ENCODE assay signal across 22 cellular contexts in the genomic region with DNA sequence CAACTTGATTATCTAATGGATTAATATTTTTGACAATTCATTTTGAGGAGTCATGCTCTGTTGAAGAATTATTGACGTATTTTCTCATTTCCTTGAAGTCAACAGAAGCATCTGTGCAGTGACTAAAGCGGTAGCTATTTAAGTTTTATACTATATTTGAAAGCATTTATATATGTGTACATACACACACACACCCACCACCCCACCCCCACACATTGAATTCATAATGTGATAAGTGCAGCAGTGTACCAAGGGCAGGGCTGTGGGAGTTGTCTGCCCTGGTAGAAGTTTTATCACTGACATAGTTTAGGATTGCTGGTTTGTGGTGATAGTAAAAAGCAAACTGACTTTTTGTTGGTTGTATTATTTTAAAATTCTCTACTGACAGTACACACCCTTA.
"Had no signal": no experiment of that assay in that cellular context is flagged by ENCODE, and none has a peak within 500 bp of the region (broad histone marks: within the 10 kb centered on the region; RNA-seq: fewer than 3 reads in every experiment).

No MANE protein-coding gene starts in this region.

- ATAC-seq: activated T-helper 17 cell treated with anti-CD3 and anti-CD28 coated beads, Interleukin-2, amount 50 U/mL, for 72 hours; body of pancreas; left lung had no signal

- H3K4me3 ChIP-seq: body of pancreas, left lung, prostate gland, right atrium auricular region had no signal

- H3K36me3 ChIP-seq: prostate gland, right atrium auricular region had no signal

- H3K9me3 ChIP-seq: body of pancreas, left lung, prostate gland, right atrium auricular region had no signal

- DNase-seq: activated B cell treated with CpG ODN at 0.5 μM for 24 hours; activated CD4-positive, alpha-beta memory T cell treated with anti-CD3 and anti-CD28 coated beads, Interleukin-2, amount 10 ng/mL, durations not matched to agents 7 days and 5 days; activated CD4-positive, alpha-beta T cell treated with anti-CD3 and anti-CD28 coated beads for 4 hours; activated naive CD4-positive, alpha-beta T cell; activated naive CD8-positive, alpha-beta T cell treated with anti-CD3 and anti-CD28 coated beads for 36 hours; activated T-cell treated with anti-CD3 and anti-CD28 coated beads, Interleukin-2, amount 50 U/mL, for 1 hour; body of pancreas; endodermal cell; head of caudate nucleus; kidney; left lung; midbrain; occipital lobe; T-helper 2 cell had no signal

- H3K4me1 Mint-ChIP-seq: activated CD4-positive, alpha-beta memory T cell treated with anti-CD3 and anti-CD28 coated beads, Interleukin-2, amount 10 ng/mL, durations not matched to agents 7 days and 5 days; activated naive CD8-positive, alpha-beta T cell treated with anti-CD3 and anti-CD28 coated beads for 36 hours; activated T-helper 17 cell treated with anti-CD3 and anti-CD28 coated beads, Interleukin-2, amount 50 U/mL, for 72 hours; endodermal cell had no signal

- H3K27ac ChIP-seq: body of pancreas, epithelial cell of prostate, left lung, prostate gland, right atrium auricular region had no signal

- H3K27ac Mint-ChIP-seq: activated B cell treated with CpG ODN at 0.5 μM for 24 hours; activated CD4-positive, alpha-beta memory T cell treated with anti-CD3 and anti-CD28 coated beads, Interleukin-2, amount 10 ng/mL, durations not matched to agents 7 days and 5 days; activated naive CD8-positive, alpha-beta T cell treated with anti-CD3 and anti-CD28 coated beads for 36 hours; activated T-helper 17 cell treated with anti-CD3 and anti-CD28 coated beads, Interleukin-2, amount 50 U/mL, for 72 hours; endodermal cell; stimulated activated naive CD8-positive, alpha-beta T cell treated with anti-CD3 and anti-CD28 coated beads, Interleukin-15, Interleukin-2, amounts not matched to agents 100 ng/mL and 50 ng/mL, for 24 hours; type B pancreatic cell had no signal

- FAIRE-seq: frontal cortex, kidney, TTC549 had no signal

- H3K36me3 Mint-ChIP-seq: activated naive CD8-positive, alpha-beta T cell treated with anti-CD3 and anti-CD28 coated beads for 36 hours had no signal

- H3K4me1 ChIP-seq: body of pancreas, left lung, prostate gland, right atrium auricular region had no signal

- H3K27me3 Mint-ChIP-seq: activated B cell treated with CpG ODN at 0.5 μM for 24 hours; activated CD4-positive, alpha-beta memory T cell treated with anti-CD3 and anti-CD28 coated beads, Interleukin-2, amount 10 ng/mL, durations not matched to agents 7 days and 5 days; activated naive CD8-positive, alpha-beta T cell treated with anti-CD3 and anti-CD28 coated beads for 36 hours; type B pancreatic cell had no signal

- H3K4me3 Mint-ChIP-seq: activated B cell treated with CpG ODN at 0.5 μM for 24 hours; activated CD4-positive, alpha-beta memory T cell treated with anti-CD3 and anti-CD28 coated beads, Interleukin-2, amount 10 ng/mL, durations not matched to agents 7 days and 5 days; activated naive CD8-positive, alpha-beta T cell treated with anti-CD3 and anti-CD28 coated beads for 36 hours; activated T-helper 17 cell treated with anti-CD3 and anti-CD28 coated beads, Interleukin-2, amount 50 U/mL, for 72 hours; endodermal cell; stimulated activated naive CD8-positive, alpha-beta T cell treated with anti-CD3 and anti-CD28 coated beads, Interleukin-15, Interleukin-2, amounts not matched to agents 100 ng/mL and 50 ng/mL, for 24 hours; type B pancreatic cell had no signal

- H3K27me3 ChIP-seq: body of pancreas, left lung, right atrium auricular region had no signal

- H3K9me3 Mint-ChIP-seq: activated CD4-positive, alpha-beta memory T cell treated with anti-CD3 and anti-CD28 coated beads, Interleukin-2, amount 10 ng/mL, durations not matched to agents 7 days and 5 days; activated naive CD8-positive, alpha-beta T cell treated with anti-CD3 and anti-CD28 coated beads for 36 hours; endodermal cell; type B pancreatic cell had no signal
